Comparison of ENCODE assay signal across 9 cellular contexts in genomic region chr13:110559429-110559943, GRCh38. TPM values are rescaled to one million over a fixed set of nuclear protein-coding genes. Genes with fewer than 3 reads are reported as not detected.
DNase-seq lines count a peak whose midpoint lies in the region; TF ChIP-seq lines count a peak whose summit lies in the region.
"Had no signal": no experiment of that assay in that cellular context is flagged by ENCODE, and none has a peak within 500 bp of the region (broad histone marks: within the 10 kb centered on the region; RNA-seq: fewer than 3 reads in every experiment).

No MANE protein-coding gene starts in this region.

- CTCF ChIA-PET in PC-9 (lab: Charles Lee) = interaction anchor here (0.7 to 1.0 kb wide), 2 partner anchors 32 to 104 kb away, joined by 3 to 6 read pairs; no protein-coding TSS in a partner anchor

- peaks cover 55% of the 10 kb centered on the region for H3F3A ChIP-seq in PC-9 (ENCODE audit: insufficient read depth, low read depth)

- H2AFZ ChIP-seq in PC-9 = no peak overlapping the region

- H3K27ac ChIP-seq in PC-9 = peak overlapping the region; percentile 72

- H3K36me3 Mint-ChIP-seq in neural crest cell (ENCODE audit: low read depth) = no peaks in the 10 kb centered on the region

- DNase-seq in AML-193 (lab: John Stamatoyannopoulos, UW) (peak; percentile 22 to 39), PC-9 (peak; percentile 64 to 84), fibroblast of villous mesenchyme (ENCODE audit: low read depth) (peak; percentile 74), neural crest cell (ENCODE audit: low read depth, low spot score) (no peak), GDM1 (lab: John Stamatoyannopoulos, UW) (no peak), mesenteric fat pad (ENCODE audit: low spot score) (no peak), A172 (ENCODE audit: low spot score) (no peak), UCSD-AML1 (lab: John Stamatoyannopoulos, UW; ENCODE audit: unreplicated experiment) (no peak)
- DNase-seq: stimulated activated CD4-positive, alpha-beta T cell treated with anti-CD3 and anti-CD28 coated beads, Interleukin-15, amount 100 ng/mL, for 24 hours had no signal

- H3K4me1 Mint-ChIP-seq in neural crest cell = peaks cover 9% of the 10 kb centered on the region

- POLR2A ChIA-PET in PC-9 (lab: Charles Lee; ENCODE audit: unreplicated experiment) = interaction anchor here (0.5 to 0.7 kb wide), 3 partner anchors 32 to 816 kb away, joined by 4 to 8 read pairs (median 6); no protein-coding TSS in a partner anchor

- no TSS peak for BruUV-seq in PC-9 (replicated peaks; lab: Mats Ljungman, UMichigan)

- peak overlapping the region; percentile 31 for H3K4me3 Mint-ChIP-seq in neural crest cell

- no peaks in the 10 kb centered on the region for H3K27me3 ChIP-seq in PC-9 (ENCODE audit: insufficient read depth, low read depth)

- no peak for TF ChIP-seq CTCF in PC-9 (conservative IDR thresholded peaks at IDR 0.05)
- TF ChIP-seq CTCF in fibroblast of villous mesenchyme (IDR thresholded peaks at IDR 0.05; ENCODE audit: insufficient read depth, low read depth, low read length) = no peak
- TF ChIP-seq CTCF in neural crest cell (conservative IDR thresholded peaks at IDR 0.05) = no peak

- no peaks in the 10 kb centered on the region for H4K20me1 ChIP-seq in PC-9 (ENCODE audit: insufficient read depth)

- intact Hi-C loops in PC-9 (cut with micrococcal nuclease; ENCODE audit: unreplicated experiment) = loop anchor here (1.0 to 2.0 kb wide), 2 partner anchors 32 to 53 kb away; no protein-coding TSS in a partner anchor

- peak overlapping the region; percentile 95 for H3K4me2 ChIP-seq in PC-9

- H3K4me1 ChIP-seq in PC-9 (replicated peaks; ENCODE audit: insufficient read depth) = peaks cover 64% of the 10 kb centered on the region

- peaks cover 87% of the 10 kb centered on the region for H3K79me2 ChIP-seq in PC-9 (ENCODE audit: low read depth)

- peaks cover 60% of the 10 kb centered on the region for H3K27me3 Mint-ChIP-seq in neural crest cell (ENCODE audit: low read depth)

- no peaks in the 10 kb centered on the region for H3K9me3 ChIP-seq in PC-9 (ENCODE audit: insufficient read depth, low read depth)

- H3K4me3 ChIP-seq in PC-9 = peak overlapping the region; percentile 91
- H3K4me3 ChIP-seq in fibroblast of villous mesenchyme (ENCODE audit: low read depth, low read length) = peak overlapping the region; percentile 81

- H3K27ac Mint-ChIP-seq in neural crest cell (ENCODE audit: unreplicated experiment) = no peak overlapping the region

- no peaks in the 10 kb centered on the region for H3K9me2 ChIP-seq in PC-9 (ENCODE audit: insufficient read depth)

- H3K36me3 ChIP-seq in PC-9 (ENCODE audit: low read depth) = 0 out of 2 replicates have a peak, but pooled peaks cover 8% of the 10 kb centered on the region

- no peaks in the 10 kb centered on the region for H3K9me3 Mint-ChIP-seq in neural crest cell

RNA-seq across cellular contexts. Expression of gene RAB20, which starts 2.0 kb away (rescaled TPM):
- total RNA-seq in PC-9 (2021) = 31.9 and 41.0 TPM in 2 replicates
- total RNA-seq in fibroblast of villous mesenchyme = 4.2 and 4.7 TPM in 2 replicates
- total RNA-seq in neural crest cell = 0.59 and 0.77 TPM in 2 replicates
- total RNA-seq in mesenteric fat pad = 61.6 TPM
- total RNA-seq in A172 (2014; rRNA removed; shearing (Covaris generic)) = 1.7 and 3.6 TPM in 2 replicates

RNA-seq across cellular contexts. Expression of gene NAXD, which starts 55.9 kb away (rescaled TPM):
- total RNA-seq in PC-9 (2021) (30.2 and 35.2 TPM in 2 replicates), fibroblast of villous mesenchyme (13.5 and 16.8 TPM in 2 replicates), neural crest cell (33.5 and 35.0 TPM in 2 replicates), mesenteric fat pad (20.1 TPM)
- total RNA-seq in A172 (2014; rRNA removed; shearing (Covaris generic)) = 4.8 and 7.2 TPM in 2 replicates

Comparison
In these comparisons a context has a peak if more than half of its experiments do, and no peak if none do; other contexts are left out.
1. DNase-seq: peak in AML-193 (2 of 2), PC-9 (2 of 2) and fibroblast of villous mesenchyme (single experiment); none in neural crest cell (single experiment), GDM1 (single experiment), mesenteric fat pad (single experiment), A172 (single experiment) and UCSD-AML1 (single experiment).